In genomic region chr2:620456-621302, GRCh38 we compare ENCODE assay signal across 16 cellular contexts. TPM values are rescaled to one million over a fixed set of nuclear protein-coding genes. Genes with fewer than 3 reads are reported as not detected.
DNase-seq lines count a peak whose midpoint lies in the region; ATAC-seq and TF ChIP-seq lines count a peak whose summit lies in the region.
"Had no signal": no experiment of that assay in that cellular context is flagged by ENCODE, and none has a peak within 500 bp of the region (broad histone marks: within the 10 kb centered on the region; RNA-seq: fewer than 3 reads in every experiment).

No MANE protein-coding gene starts in this region.

- H3K27ac ChIP-seq in GM23338 (ENCODE audit: low read depth) (no peak overlapping the region), H9 (ENCODE audit: insufficient read length, low read depth, low read length) (no peak overlapping the region)

- no peak overlapping the region for H3K56ac ChIP-seq in H9 (ENCODE audit: insufficient read length, low read depth, low read length)

- H3K9ac ChIP-seq in H9 (ENCODE audit: extremely low read depth, insufficient read length, low read length) = no peak overlapping the region

- H2BK12ac ChIP-seq in H9 (ENCODE audit: insufficient read length, low read depth, low read length) = no peak overlapping the region

- no peak overlapping the region for H3K4me2 ChIP-seq in GM23338
- no peak overlapping the region for H3K4me2 ChIP-seq in H9 (ENCODE audit: insufficient read depth, insufficient read length, low read length)

- no peak overlapping the region for H3K18ac ChIP-seq in H9 (ENCODE audit: insufficient read length, low read depth, low read length)

- H2BK5ac ChIP-seq in H9 (ENCODE audit: insufficient read length, low read length) = no peak overlapping the region

- no peak overlapping the region for H3K14ac ChIP-seq in H9 (ENCODE audit: insufficient read depth, low read length)

- H3K27me3 ChIP-seq in GM23338 (ENCODE audit: insufficient read depth) (no peaks in the 10 kb centered on the region), H9 (ENCODE audit: insufficient read depth, low read length) (no peaks in the 10 kb centered on the region)

- H3K79me1 ChIP-seq in H9 (ENCODE audit: insufficient read depth, low read depth, low read length, poor library complexity, severe bottlenecking) = no peaks in the 10 kb centered on the region

- no peak overlapping the region for H3K23ac ChIP-seq in H9 (ENCODE audit: insufficient read length, low read depth, low read length)

- no peak overlapping the region for H2AK5ac ChIP-seq in H9 (ENCODE audit: insufficient read length, low read length)

- H3K36me3 Mint-ChIP-seq in GM23338 (ENCODE audit: low read depth) = no peaks in the 10 kb centered on the region
- no peaks in the 10 kb centered on the region for H3K36me3 Mint-ChIP-seq in H9 (ENCODE audit: insufficient read depth in 1 of 3, low read depth in 3 of 3)
- no peaks in the 10 kb centered on the region for H3K36me3 Mint-ChIP-seq in osteocyte (ENCODE audit: unreplicated experiment)
- peaks cover 1 to 2% of the 10 kb centered on the region in 2 donors for H3K36me3 Mint-ChIP-seq in activated T-cell treated with anti-CD3 and anti-CD28 coated beads, Interleukin-2, amount 50 U/mL, for 72 hours (ENCODE audit: insufficient read depth in 2 of 2)

- TF ChIP-seq CTCF in GM23338 (conservative IDR thresholded peaks at IDR 0.05; ENCODE audit: low read depth in 2 of 2) = no peak
- no peak for TF ChIP-seq CTCF in H9 (conservative IDR thresholded peaks at IDR 0.05)
- no peak for TF ChIP-seq CTCF in osteocyte (IDR thresholded peaks at IDR 0.05)

- H3K27ac Mint-ChIP-seq in GM23338 (no peak overlapping the region), H9 (no peak overlapping the region), osteocyte (ENCODE audit: unreplicated experiment) (no peak overlapping the region)
- H3K27ac Mint-ChIP-seq in activated T-cell treated with anti-CD3 and anti-CD28 coated beads, Interleukin-2, amount 50 U/mL, for 72 hours = no peak overlapping the region
- H3K27ac Mint-ChIP-seq: HFFc6 had no signal

- H2BK15ac ChIP-seq in H9 (ENCODE audit: low read depth, low read length) = no peak overlapping the region

- H3K79me2 ChIP-seq in GM23338 (replicated peaks; ENCODE audit: insufficient read depth) (no peaks in the 10 kb centered on the region), H9 (ENCODE audit: insufficient read depth, low read length) (no peaks in the 10 kb centered on the region)

- no peaks in the 10 kb centered on the region for H3K36me3 ChIP-seq in GM23338 (ENCODE audit: insufficient read depth)

- H3K4me3 Mint-ChIP-seq in GM23338 (no peak overlapping the region), H9 (no peak overlapping the region), osteocyte (ENCODE audit: unreplicated experiment) (no peak overlapping the region)
- H3K4me3 Mint-ChIP-seq in activated T-cell treated with anti-CD3 and anti-CD28 coated beads, Interleukin-2, amount 50 U/mL, for 72 hours = no peak overlapping the region
- H3K4me3 Mint-ChIP-seq: HFFc6 had no signal

- ATAC-seq in GM23338 (peak; percentile 38; the same call in 2 of the 3 replicates), HG02623 (IDR thresholded peaks at IDR 0.05; ENCODE audit: unreplicated experiment) (no peak)
- no peak for ATAC-seq in activated T-cell treated with anti-CD3 and anti-CD28 coated beads, Interleukin-2, amount 50 U/mL, for 72 hours (replicated peaks in 1 of 2)
- ATAC-seq: Right ventricle myocardium inferior had no signal

- H3K9me3 Mint-ChIP-seq in GM23338 (peaks cover 6% of the 10 kb centered on the region), H9 (peaks cover 2 to 4% of the 10 kb centered on the region in 2 experiments; a peak in 4 of 5 replicates), osteocyte (ENCODE audit: unreplicated experiment) (peaks cover 4% of the 10 kb centered on the region)
- peaks cover 0 to 2% of the 10 kb centered on the region in 2 donors for H3K9me3 Mint-ChIP-seq in activated T-cell treated with anti-CD3 and anti-CD28 coated beads, Interleukin-2, amount 50 U/mL, for 72 hours

- H4K20me1 ChIP-seq in GM23338 (replicated peaks; ENCODE audit: insufficient read depth) = no peaks in the 10 kb centered on the region
- no peaks in the 10 kb centered on the region for H4K20me1 ChIP-seq in H9 (ENCODE audit: control insufficient read depth, insufficient read depth, insufficient read length)

- H3K9me3 ChIP-seq in H9 (ENCODE audit: control insufficient read depth, low read depth, low read length) = no peaks in the 10 kb centered on the region

- H3K4me1 Mint-ChIP-seq in GM23338 (no peaks in the 10 kb centered on the region; the same call in 2 of the 3 replicates), H9 (no peaks in the 10 kb centered on the region), osteocyte (ENCODE audit: unreplicated experiment) (peaks cover 5% of the 10 kb centered on the region)
- H3K4me1 Mint-ChIP-seq in activated T-cell treated with anti-CD3 and anti-CD28 coated beads, Interleukin-2, amount 50 U/mL, for 72 hours (ENCODE audit: low read depth) = no peaks in the 10 kb centered on the region

- H2BK20ac ChIP-seq in H9 (ENCODE audit: low read depth, low read length, poor library complexity, severe bottlenecking) = no peak overlapping the region

- no peaks in the 10 kb centered on the region for H3K4me1 ChIP-seq in GM23338 (ENCODE audit: insufficient read depth)
- H3K4me1 ChIP-seq in H9 (ENCODE audit: insufficient read depth, low read length) = no peaks in the 10 kb centered on the region

- H4K91ac ChIP-seq in H9 (ENCODE audit: insufficient read length, low read depth, low read length) = no peak overlapping the region

- no peak overlapping the region for H4K5ac ChIP-seq in H9 (ENCODE audit: insufficient read length, low read depth, low read length)

- no peak overlapping the region for H2BK120ac ChIP-seq in H9 (ENCODE audit: low read depth, low read length, poor library complexity, severe bottlenecking)

- H3K27me3 Mint-ChIP-seq in GM23338 (ENCODE audit: insufficient read depth, low read depth, poor library complexity) (peaks cover 4% of the 10 kb centered on the region), H9 (ENCODE audit: low read depth) (peaks cover 1% of the 10 kb centered on the region; the same call in 1 of the 2 replicates), osteocyte (ENCODE audit: unreplicated experiment) (peaks cover 18% of the 10 kb centered on the region)
- H3K27me3 Mint-ChIP-seq in activated T-cell treated with anti-CD3 and anti-CD28 coated beads, Interleukin-2, amount 50 U/mL, for 72 hours (ENCODE audit: low read depth) = no peaks in the 10 kb centered on the region

- H3K23me2 ChIP-seq in H9 (ENCODE audit: insufficient read length, low read depth, low read length, poor library complexity, severe bottlenecking) = no peaks in the 10 kb centered on the region

- no peaks in the 10 kb centered on the region for H3K9me2 ChIP-seq in GM23338 (ENCODE audit: insufficient read depth)

- H2AFZ ChIP-seq in GM23338 (no peak overlapping the region; the same call in none of the 2 replicates), H9 (ENCODE audit: low read length) (no peak overlapping the region)

- H3F3A ChIP-seq in GM23338 (replicated peaks; ENCODE audit: low read depth) = no peaks in the 10 kb centered on the region

- H3T11ph ChIP-seq in H9 (ENCODE audit: low read length) = no peak overlapping the region

- no peak overlapping the region for H3K4ac ChIP-seq in H9 (ENCODE audit: low read depth, low read length)

- no peak overlapping the region for H4K8ac ChIP-seq in H9 (replicated peaks; ENCODE audit: insufficient read length, low read depth, low read length)

- no CpG with 5 or more reads among the region's 59 CpGs for WGBS in H9 (ENCODE audit: extremely low coverage, insufficient read length, low lambda C conversion rate)

- no peak overlapping the region for H3K4me3 ChIP-seq in GM23338

- DNase-seq in GM23338 (ENCODE audit: low spot score) = no peak
- DNase-seq in H9 = peak; percentile 25
- peak; percentile 41 for DNase-seq in left kidney (ENCODE audit: low read depth, low spot score)
- DNase-seq in osteocyte (ENCODE audit: extremely low spot score, unreplicated experiment) = peak; percentile 81
- no peak for DNase-seq in NCI-H1105 treated with DMSO at 0.1 percent for 48 hours (lab: John Stamatoyannopoulos, UW)
- DNase-seq in activated T-cell treated with anti-CD3 and anti-CD28 coated beads, Interleukin-2, amount 50 U/mL, for 72 hours = no peak
- DNase-seq: ACHN, C1 segment of cervical spinal cord, DMS79, HFFc6, NCI-H1092 treated with DMSO at 0.1 percent for 48 hours, NCI-H2081 treated with DMSO at 0.1 percent for 48 hours, NCI-H510A, NCI-H774 had no signal

TF ChIP-seq in GM23338, 12 proteins besides CTCF, POLR2A, EP300 and RAD21 (continues in another document):
- TF ChIP-seq POLR2AphosphoS5 (IDR thresholded peaks at IDR 0.05; ENCODE audit: low read depth) (no peak), NANOG (IDR thresholded peaks at IDR 0.05; ENCODE audit: borderline replicate concordance) (no peak), ZNF331 (CRISPR knock-in tag; IDR thresholded peaks at IDR 0.05; ENCODE audit: low read depth) (no peak)

RNA-seq across cellular contexts. Expression of gene TMEM18, which starts 56.5 kb away (rescaled TPM):
- 15.0 and 18.4 TPM in 2 replicates for total RNA-seq in GM23338 (2014; rRNA removed; shearing (Covaris generic))
- 39.5 and 41.9 TPM in 2 replicates for polyA plus RNA-seq in GM23338 (2016; fragmentation: Nextera tagmentation; extraction: Ambion mirVana)
- total RNA-seq in H9 (2021) (28.3 and 30.7 TPM in 2 replicates), osteocyte (28.0 and 32.8 TPM in 2 replicates)
- total RNA-seq in activated T-cell treated with anti-CD3 and anti-CD28 coated beads, Interleukin-2, amount 50 U/mL, for 72 hours = 10 to 100 TPM; 32.5 to 33.4 TPM

Comparison
In these comparisons a context has a peak if more than half of its experiments do, and no peak if none do; other contexts are left out.
1. DNase-seq: peak in H9 (single experiment), left kidney (single experiment) and osteocyte (single experiment); none in GM23338 (single experiment), NCI-H1105 treated with DMSO at 0.1 percent for 48 hours (single experiment) and activated T-cell treated with anti-CD3 and anti-CD28 coated beads, Interleukin-2, amount 50 U/mL, for 72 hours (0 of 2).